14 cellular contexts compared by ENCODE assay signal in the genomic region with DNA sequence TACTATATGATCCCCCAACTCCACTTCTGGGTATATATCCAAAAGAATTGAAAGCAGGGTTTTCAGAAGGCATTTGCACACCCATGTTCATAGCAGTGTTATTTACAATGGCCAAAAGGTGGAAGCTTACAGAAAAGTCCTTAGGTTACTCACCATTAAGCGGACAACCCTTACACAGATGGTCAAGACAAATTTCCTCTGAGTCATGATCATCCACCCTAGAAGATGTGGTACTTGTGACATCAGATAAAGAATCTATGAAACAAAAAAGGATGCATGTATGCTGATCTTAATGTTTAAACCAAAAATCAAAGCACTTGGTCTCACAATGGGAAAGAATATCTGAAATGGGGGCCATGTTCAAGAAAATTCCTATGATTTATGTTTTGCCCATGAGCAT. TPM values are rescaled to one million over a fixed set of nuclear protein-coding genes. Genes with fewer than 3 reads are reported as not detected.
DNase-seq lines count a peak whose midpoint lies in the region; ATAC-seq and TF ChIP-seq lines count a peak whose summit lies in the region.
"Had no signal": no experiment of that assay in that cellular context is flagged by ENCODE, and none has a peak within 500 bp of the region (broad histone marks: within the 10 kb centered on the region; RNA-seq: fewer than 3 reads in every experiment).

No MANE protein-coding gene starts in this region.

- no peak overlapping the region for H3K4me3 ChIP-seq in choroid plexus epithelial cell (ENCODE audit: low read depth, low read length)
- H3K4me3 ChIP-seq: ascending aorta, dorsolateral prefrontal cortex, tibial artery had no signal

- no peak overlapping the region for H3K4me3 Mint-ChIP-seq in activated T-cell treated with anti-CD3 and anti-CD28 coated beads, Interleukin-2, amount 50 U/mL, for 72 hours
- H3K4me3 Mint-ChIP-seq in activated T-cell treated with anti-CD3 and anti-CD28 coated beads, Interleukin-2, amount 50 U/mL, for 4 hours, result no peak overlapping the region
- H3K4me3 Mint-ChIP-seq: activated B cell treated with CpG ODN at 0.5 μM for 24 hours had no signal

- no peak for TF ChIP-seq CTCF in choroid plexus epithelial cell (conservative IDR thresholded peaks at IDR 0.05; ENCODE audit: low read depth, low read length)

- no peak for DNase-seq in activated T-cell treated with anti-CD3 and anti-CD28 coated beads, Interleukin-2, amount 50 U/mL, for 72 hours
- no peak for DNase-seq in activated T-cell treated with anti-CD3 and anti-CD28 coated beads, Interleukin-2, amount 50 U/mL, for 4 hours
- DNase-seq in RKO (ENCODE audit: low spot score) (peak; percentile 55), choroid plexus epithelial cell (ENCODE audit: low read depth) (peak; percentile 45), non-pigmented ciliary epithelial cell (ENCODE audit: low read depth) (peak; percentile 20), C1 segment of cervical spinal cord (lab: John Stamatoyannopoulos, UW) (no peak)
- no peak for DNase-seq in stimulated activated CD4-positive, alpha-beta T cell treated with anti-CD3 and anti-CD28 coated beads, Interleukin-15, amount 100 ng/mL, for 24 hours
- DNase-seq: activated B cell treated with CpG ODN at 0.5 μM for 24 hours, dorsolateral prefrontal cortex, MV-4-11, NCI-H69, tibial artery had no signal

- peaks cover 22 to 55% of the 10 kb centered on the region in 2 donors for H3K36me3 Mint-ChIP-seq in activated T-cell treated with anti-CD3 and anti-CD28 coated beads, Interleukin-2, amount 50 U/mL, for 72 hours (ENCODE audit: insufficient read depth in 2 of 2)
- peaks cover 61% of the 10 kb centered on the region for H3K36me3 Mint-ChIP-seq in activated T-cell treated with anti-CD3 and anti-CD28 coated beads, Interleukin-2, amount 50 U/mL, for 4 hours (ENCODE audit: insufficient read depth)

- no peak for ATAC-seq in activated T-cell treated with anti-CD3 and anti-CD28 coated beads, Interleukin-2, amount 50 U/mL, for 72 hours (replicated peaks in 1 of 2)
- ATAC-seq in activated T-cell treated with anti-CD3 and anti-CD28 coated beads, Interleukin-2, amount 50 U/mL, for 4 hours, result no peak
- ATAC-seq in HG03108 (IDR thresholded peaks at IDR 0.05; ENCODE audit: unreplicated experiment), result no peak

- H3K27ac Mint-ChIP-seq in activated T-cell treated with anti-CD3 and anti-CD28 coated beads, Interleukin-2, amount 50 U/mL, for 72 hours, result peak overlapping the region; percentile 59

- no peaks in the 10 kb centered on the region for H3K27me3 Mint-ChIP-seq in activated T-cell treated with anti-CD3 and anti-CD28 coated beads, Interleukin-2, amount 50 U/mL, for 72 hours (ENCODE audit: low read depth)
- no peaks in the 10 kb centered on the region for H3K27me3 Mint-ChIP-seq in activated T-cell treated with anti-CD3 and anti-CD28 coated beads, Interleukin-2, amount 50 U/mL, for 4 hours (ENCODE audit: low read depth)
- H3K27me3 Mint-ChIP-seq: activated B cell treated with CpG ODN at 0.5 μM for 24 hours had no signal

- H3K4me1 Mint-ChIP-seq in activated T-cell treated with anti-CD3 and anti-CD28 coated beads, Interleukin-2, amount 50 U/mL, for 72 hours (ENCODE audit: low read depth), result peaks cover 66% of the 10 kb centered on the region
- H3K4me1 Mint-ChIP-seq in activated T-cell treated with anti-CD3 and anti-CD28 coated beads, Interleukin-2, amount 50 U/mL, for 4 hours (ENCODE audit: low read depth), result peaks cover 62% of the 10 kb centered on the region

- H3K9me3 Mint-ChIP-seq in activated T-cell treated with anti-CD3 and anti-CD28 coated beads, Interleukin-2, amount 50 U/mL, for 72 hours, result no peaks in the 10 kb centered on the region
- H3K9me3 Mint-ChIP-seq in activated T-cell treated with anti-CD3 and anti-CD28 coated beads, Interleukin-2, amount 50 U/mL, for 4 hours, result no peaks in the 10 kb centered on the region
- H3K9me3 Mint-ChIP-seq: activated B cell treated with CpG ODN at 0.5 μM for 24 hours had no signal

RNA-seq across cellular contexts. Expression of a gene that starts 31.1 kb away (rescaled TPM):
- total RNA-seq in activated T-cell treated with anti-CD3 and anti-CD28 coated beads, Interleukin-2, amount 50 U/mL, for 72 hours, result 100 to 1,000 TPM in 1 of 2 donors, 10 to 100 TPM in 1; 78.1 to 114 TPM
- 10 to 100 TPM; 78.5 to 93.0 (median 82.4) TPM for total RNA-seq in activated T-cell treated with anti-CD3 and anti-CD28 coated beads, Interleukin-2, amount 50 U/mL, for 4 hours

RNA-seq across cellular contexts. Expression of a gene that starts 42.6 kb away (rescaled TPM):
- total RNA-seq in activated T-cell treated with anti-CD3 and anti-CD28 coated beads, Interleukin-2, amount 50 U/mL, for 72 hours, result 1 to 10 TPM; 6.3 to 9.8 TPM
- total RNA-seq in activated T-cell treated with anti-CD3 and anti-CD28 coated beads, Interleukin-2, amount 50 U/mL, for 4 hours, result 1 to 10 TPM; 7.0 to 8.3 (median 7.3) TPM

Comparison
In these comparisons a context has a peak if more than half of its experiments do, and no peak if none do; other contexts are left out.
1. DNase-seq: peak in RKO (single experiment), choroid plexus epithelial cell (single experiment) and non-pigmented ciliary epithelial cell (single experiment); none in activated T-cell treated with anti-CD3 and anti-CD28 coated beads, Interleukin-2, amount 50 U/mL, for 72 hours (0 of 2), activated T-cell treated with anti-CD3 and anti-CD28 coated beads, Interleukin-2, amount 50 U/mL, for 4 hours (single experiment), C1 segment of cervical spinal cord (0 of 14) and stimulated activated CD4-positive, alpha-beta T cell treated with anti-CD3 and anti-CD28 coated beads, Interleukin-15, amount 100 ng/mL, for 24 hours (single experiment).